20 cellular contexts compared by ENCODE assay signal in genomic region chr15:37425541-37425940, GRCh38.
DNase-seq lines count a peak whose midpoint lies in the region; ATAC-seq and TF ChIP-seq lines count a peak whose summit lies in the region.
"Had no signal": no experiment of that assay in that cellular context is flagged by ENCODE, and none has a peak within 500 bp of the region (broad histone marks: within the 10 kb centered on the region; RNA-seq: fewer than 3 reads in every experiment).

No MANE protein-coding gene starts in this region.

- 63% methylated on average over 1 of the region's 1 CpG for WGBS in SK-N-SH (ENCODE audit: low lambda C conversion rate)

- no peak for TF ChIP-seq EP300 in SK-N-SH (IDR thresholded peaks at IDR 0.05; ENCODE audit: borderline replicate concordance in 1 of 2, low read depth in 1 of 2, low read length in 1 of 2)

- H3K27me3 ChIP-seq in BJ (ENCODE audit: control insufficient read depth, insufficient read depth, low read length) (no peaks in the 10 kb centered on the region), SK-N-SH (ENCODE audit: insufficient read depth) (no peaks in the 10 kb centered on the region)
- H3K27me3 ChIP-seq: SJSA1 had no signal

- no peak for TF ChIP-seq CTCF in BJ (IDR thresholded peaks at IDR 0.05; ENCODE audit: insufficient read depth, low read depth, low read length)
- TF ChIP-seq CTCF in SK-N-SH (IDR thresholded peaks at IDR 0.05), result no peak
- no peak for TF ChIP-seq CTCF in epithelial cell of esophagus (IDR thresholded peaks at IDR 0.05; ENCODE audit: insufficient read depth, low read depth, low read length, missing control alignments)
- TF ChIP-seq CTCF in natural killer cell (IDR thresholded peaks at IDR 0.05), result no peak

- POLR2A ChIA-PET in BJ (lab: Charles Lee) (no interaction called here), SK-N-SH (lab: Yijun Ruan, JAX) (no interaction called here)

- no peak overlapping the region for H3K4me3 Mint-ChIP-seq in natural killer cell
- H3K4me3 Mint-ChIP-seq: GM23338 had no signal

- H4K20me1 ChIP-seq in SK-N-SH (ENCODE audit: insufficient read depth), result no peaks in the 10 kb centered on the region

- no peaks in the 10 kb centered on the region for H3K9me2 ChIP-seq in SK-N-SH

- intact Hi-C loops in natural killer cell (cut with micrococcal nuclease), result no loop called here
- intact Hi-C loops in head of caudate nucleus (cut with DNase I), result no loop called here

- H3K4me1 ChIP-seq in SK-N-SH (ENCODE audit: control insufficient read depth in 1 of 2, insufficient read depth in 2 of 2, low read depth in 1 of 2, low read length in 1 of 2), result peaks cover 0 to 5% of the 10 kb centered on the region in 2 experiments; a peak in 2 of 4 replicates
- H3K4me1 ChIP-seq: A549, SJSA1 had no signal

- H3K27ac ChIP-seq in SK-N-SH (ENCODE audit: low read depth in 2 of 2, low read length in 1 of 2), result peak overlapping the region in 1 of 2 experiments; percentile 47; a peak in 2 of 4 replicates
- H3K27ac ChIP-seq: A549, RWPE1, SJSA1 had no signal

- no peak overlapping the region for H3K9ac ChIP-seq in SK-N-SH

- no peaks in the 10 kb centered on the region for H3K79me2 ChIP-seq in SK-N-SH (ENCODE audit: insufficient read depth)

- peaks cover 6% of the 10 kb centered on the region for H3F3A ChIP-seq in SK-N-SH (replicated peaks; ENCODE audit: insufficient read depth)

- no peaks in the 10 kb centered on the region for H3K36me3 Mint-ChIP-seq in natural killer cell

- no peaks in the 10 kb centered on the region for H3K27me3 Mint-ChIP-seq in natural killer cell (ENCODE audit: low read depth in 2 of 2)

- H3K4me3 ChIP-seq in BJ (ENCODE audit: low read depth, low read length), result no peak overlapping the region
- H3K4me3 ChIP-seq in SK-N-SH (ENCODE audit: low read depth in 2 of 2, low read length in 1 of 2), result no peak overlapping the region
- no peak overlapping the region for H3K4me3 ChIP-seq in epithelial cell of esophagus (ENCODE audit: low read length)
- H3K4me3 ChIP-seq: A549, GM12878, GM23338, SJSA1 had no signal

- H3K36me3 ChIP-seq in BJ (ENCODE audit: control insufficient read depth, insufficient read depth, low read length) (no peaks in the 10 kb centered on the region), SK-N-SH (replicated peaks in 1 of 2; ENCODE audit: control insufficient read depth in 1 of 2, insufficient read depth in 2 of 2, low read length in 1 of 2) (no peaks in the 10 kb centered on the region)
- H3K36me3 ChIP-seq: SJSA1 had no signal

- CTCF ChIA-PET in BJ (lab: Yijun Ruan, JAX) (no interaction called here), SK-N-SH (lab: Yijun Ruan, JAX) (interaction anchor here (0.6 kb wide), 1 partner anchor 1566 kb away, joined by 3 read pairs; no protein-coding TSS in a partner anchor)

- no peak for ATAC-seq in natural killer cell
- ATAC-seq: A549, GM12878, GM23338 had no signal

- DNase-seq in BJ (ENCODE audit: low read depth), result peak; percentile 1
- DNase-seq in HS-27A (ENCODE audit: low read depth), result peak; percentile 52
- no peak for DNase-seq in SK-N-SH
- DNase-seq in epithelial cell of esophagus (ENCODE audit: low read depth), result peak; percentile 9
- no peak for DNase-seq in natural killer cell
- no peak for DNase-seq in dedifferentiated amniotic fluid mesenchymal stem cell (ENCODE audit: extremely low spot score)
- no peak for DNase-seq in head of caudate nucleus
- DNase-seq in AG08396 (ENCODE audit: low spot score), result no peak
- DNase-seq: AML-193; Karpas-422; NCI-H1105 treated with DMSO at 0.1 percent for 48 hours; NCI-H1694 treated with DMSO at 0.1 percent for 48 hours; NCI-H2107; NCI-H69; NK-92 treated with Interleukin-12 subunit alpha and Interleukin-12 subunit beta, amount 100 ng/mL, for 24 hours had no signal

- H3K27ac Mint-ChIP-seq in natural killer cell, result no peak overlapping the region
- H3K27ac Mint-ChIP-seq: GM23338 had no signal

- TF ChIP-seq RAD21 in SK-N-SH (IDR thresholded peaks at IDR 0.05; ENCODE audit: low read length), result no peak

- H3K9me3 ChIP-seq in SK-N-SH, result no peaks in the 10 kb centered on the region
- H3K9me3 ChIP-seq: A549, SJSA1 had no signal

- H2AFZ ChIP-seq in SK-N-SH (ENCODE audit: low read depth), result no peak overlapping the region
- H2AFZ ChIP-seq: GM23338 had no signal

- H3K4me1 Mint-ChIP-seq in natural killer cell, result no peaks in the 10 kb centered on the region
- H3K4me1 Mint-ChIP-seq: GM23338 had no signal

- peaks cover 4 to 7% of the 10 kb centered on the region in 2 donors for H3K9me3 Mint-ChIP-seq in natural killer cell
- H3K9me3 Mint-ChIP-seq: GM23338 had no signal

- H3K4me2 ChIP-seq in SK-N-SH, result no peak overlapping the region
- H3K4me2 ChIP-seq: A549, GM23338 had no signal

TF ChIP-seq in SK-N-SH, 30 proteins besides CTCF, POLR2A, EP300 and RAD21:
- TF ChIP-seq JUND (IDR thresholded peaks at IDR 0.05) (peak; percentile 45), FOSL2 (IDR thresholded peaks at IDR 0.05; ENCODE audit: borderline replicate concordance, low read depth) (peak; percentile 68; the same call in 1 of the 2 replicates), TCF12 (IDR thresholded peaks at IDR 0.05) (peak; percentile 25; the same call in 1 of the 2 replicates), RXRA (IDR thresholded peaks at IDR 0.05; ENCODE audit: borderline replicate concordance, low read depth) (no peak)

Comparison
In these comparisons a context has a peak if more than half of its experiments do, and no peak if none do; other contexts are left out.
1. DNase-seq: peak in BJ (single experiment), HS-27A (single experiment) and epithelial cell of esophagus (single experiment); none in SK-N-SH (single experiment), natural killer cell (single experiment), dedifferentiated amniotic fluid mesenchymal stem cell (single experiment), head of caudate nucleus (0 of 42) and AG08396 (single experiment).